In genomic region chr4:149166365-149166764, GRCh38 we compare ENCODE assay signal across 12 cellular contexts.
A peak's percentile ranks its signal among the peaks of the same experiment; 100 is the strongest.
DNase-seq lines count a peak whose midpoint lies in the region; ATAC-seq and TF ChIP-seq lines count a peak whose summit lies in the region.
"Had no signal": no experiment of that assay in that cellular context is flagged by ENCODE, and none has a peak within 500 bp of the region (broad histone marks: within the 10 kb centered on the region; RNA-seq: fewer than 3 reads in every experiment).

No MANE protein-coding gene starts in this region.

- H4K5ac ChIP-seq in IMR-90 (ENCODE audit: low read depth, low read length), result peak overlapping the region; percentile 90

- H3K4me2 ChIP-seq in IMR-90 (ENCODE audit: low read depth, low read length), result peak overlapping the region; percentile 15; the same call in 1 of the 2 replicates
- H3K4me2 ChIP-seq: BLaER1 treated with 17β-estradiol and CSF1 and Interleukin-3, amounts not matched to agents 10 nM and 100 nM had no signal

- ATAC-seq in IMR-90 (ENCODE audit: low read depth), result no peak
- no peak for ATAC-seq in HG03354 (IDR thresholded peaks at IDR 0.05; ENCODE audit: poor library complexity, severe bottlenecking, unreplicated experiment)
- no peak for ATAC-seq in HG03159 (IDR thresholded peaks at IDR 0.05; ENCODE audit: unreplicated experiment)

- POLR2A ChIA-PET in IMR-90 (lab: Charles Lee; ENCODE audit: unreplicated experiment), result interaction anchor here (0.5 kb wide), 1 partner anchor 148 kb away, joined by 3 read pairs; no protein-coding TSS in a partner anchor

- peak overlapping the region; percentile 64; the same call in 1 of the 2 replicates for H3K4ac ChIP-seq in IMR-90 (ENCODE audit: low read depth, low read length)

- H3K27me3 Mint-ChIP-seq in progenitor cell of endocrine pancreas, result no peaks in the 10 kb centered on the region
- H3K27me3 Mint-ChIP-seq: CD4-positive, CD25-positive, alpha-beta regulatory T cell; IgD-negative memory B cell had no signal

- H3K4me3 ChIP-seq in IMR-90 (ENCODE audit: insufficient read depth, low read depth, low read length), result no peak overlapping the region
- no peak overlapping the region for H3K4me3 ChIP-seq in iPS-20b (ENCODE audit: low read length)
- H3K4me3 ChIP-seq: BLaER1 treated with 17β-estradiol and CSF1 and Interleukin-3, amounts not matched to agents 10 nM and 100 nM; HAP-1 had no signal

- H3K4me3 Mint-ChIP-seq in progenitor cell of endocrine pancreas (ENCODE audit: low read depth), result no peak overlapping the region
- H3K4me3 Mint-ChIP-seq: CD4-positive, CD25-positive, alpha-beta regulatory T cell; IgD-negative memory B cell had no signal

- peaks cover 12% of the 10 kb centered on the region for H3K4me1 ChIP-seq in IMR-90 (ENCODE audit: control insufficient read depth, insufficient read depth, low read length)
- H3K4me1 ChIP-seq in iPS-20b (ENCODE audit: insufficient read depth, low read length), result peaks cover 27% of the 10 kb centered on the region
- H3K4me1 ChIP-seq: BLaER1 treated with 17β-estradiol and CSF1 and Interleukin-3, amounts not matched to agents 10 nM and 100 nM; HAP-1 had no signal

- H3K14ac ChIP-seq in IMR-90 (replicated peaks; ENCODE audit: low read depth, low read length), result peak overlapping the region; percentile 16; the same call in 1 of the 2 replicates

- H2BK20ac ChIP-seq in IMR-90 (ENCODE audit: low read depth, low read length), result peak overlapping the region; percentile 89

- H3K9me3 ChIP-seq in IMR-90 (ENCODE audit: control insufficient read depth, insufficient read depth, low read length) (no peaks in the 10 kb centered on the region), iPS-20b (ENCODE audit: insufficient read depth, low read depth, low read length) (no peaks in the 10 kb centered on the region)
- H3K9me3 ChIP-seq: BLaER1 treated with 17β-estradiol and CSF1 and Interleukin-3, amounts not matched to agents 10 nM and 100 nM; HAP-1 had no signal

- peak overlapping the region; percentile 46; the same call in 1 of the 2 replicates for H4K91ac ChIP-seq in IMR-90 (ENCODE audit: insufficient read depth, low read depth, low read length)

- H3K36me3 Mint-ChIP-seq in progenitor cell of endocrine pancreas (ENCODE audit: insufficient read depth), result no peaks in the 10 kb centered on the region
- H3K36me3 Mint-ChIP-seq: CD4-positive, CD25-positive, alpha-beta regulatory T cell; IgD-negative memory B cell had no signal

- H3K27me3 ChIP-seq in IMR-90 (ENCODE audit: control insufficient read depth, insufficient read depth, low read length), result no peaks in the 10 kb centered on the region
- H3K27me3 ChIP-seq in iPS-20b (ENCODE audit: insufficient read depth, low read length), result no peaks in the 10 kb centered on the region
- H3K27me3 ChIP-seq: BLaER1 treated with 17β-estradiol and CSF1 and Interleukin-3, amounts not matched to agents 10 nM and 100 nM had no signal

- H3K56ac ChIP-seq in IMR-90 (ENCODE audit: extremely low read depth, insufficient read depth, low read length), result no peak overlapping the region

- no peak overlapping the region for H2AFZ ChIP-seq in IMR-90 (replicated peaks; ENCODE audit: low read length, poor library complexity)

- peak overlapping the region; percentile 63; the same call in 1 of the 2 replicates for H3K23ac ChIP-seq in IMR-90 (ENCODE audit: low read depth, low read length)

- intact Hi-C loops in IMR-90 (cut with micrococcal nuclease), result no loop called here

- H3K4me1 Mint-ChIP-seq in progenitor cell of endocrine pancreas (ENCODE audit: low read depth), result no peaks in the 10 kb centered on the region
- H3K4me1 Mint-ChIP-seq: CD4-positive, CD25-positive, alpha-beta regulatory T cell; IgD-negative memory B cell had no signal

- DNase-seq in EH (ENCODE audit: low read depth) (peak; percentile 65), IMR-90 (no peak), progenitor cell of endocrine pancreas (ENCODE audit: low spot score, unreplicated experiment) (no peak), DMS153 (lab: John Stamatoyannopoulos, UW) (no peak)
- DNase-seq: 8988T; CD4-positive, CD25-positive, alpha-beta regulatory T cell had no signal

- peaks cover 3% of the 10 kb centered on the region; the same call in 1 of the 2 replicates for H3K9me1 ChIP-seq in IMR-90 (ENCODE audit: insufficient read depth, low read length)

- peak overlapping the region; percentile 33 for H3K27ac Mint-ChIP-seq in progenitor cell of endocrine pancreas
- H3K27ac Mint-ChIP-seq: CD4-positive, CD25-positive, alpha-beta regulatory T cell; IgD-negative memory B cell had no signal

- TF ChIP-seq RAD21 in IMR-90 (IDR thresholded peaks at IDR 0.05; ENCODE audit: low read length), result no peak

- dilution Hi-C loops in IMR-90 (cut with HindIII; ENCODE audit: low sequenced_read_pairs, unreplicated experiment), result no loop called here

- no peak overlapping the region for H3K9ac ChIP-seq in IMR-90 (ENCODE audit: low read depth, low read length)
- H3K9ac ChIP-seq in iPS-20b (ENCODE audit: low read depth, low read length), result no peak overlapping the region
- H3K9ac ChIP-seq: BLaER1 treated with 17β-estradiol and CSF1 and Interleukin-3, amounts not matched to agents 10 nM and 100 nM had no signal

- H3K9me3 Mint-ChIP-seq in progenitor cell of endocrine pancreas (ENCODE audit: low read depth), result no peaks in the 10 kb centered on the region
- H3K9me3 Mint-ChIP-seq: IgD-negative memory B cell had no signal

- in situ Hi-C loops in IMR-90 (cut with MboI; ENCODE audit: low sequenced_read_pairs), result no loop called here

- WGBS in IMR-90 (ENCODE audit: extremely low coverage in 2 of 2, insufficient read length in 1 of 2), 2 experiments, result no CpG with 5 or more reads among the region's 1 CpG

- H3K36me3 ChIP-seq in IMR-90 (ENCODE audit: control insufficient read depth, insufficient read depth, low read length) (no peaks in the 10 kb centered on the region), iPS-20b (ENCODE audit: insufficient read depth, low read depth, low read length) (no peaks in the 10 kb centered on the region)
- H3K36me3 ChIP-seq: BLaER1 treated with 17β-estradiol and CSF1 and Interleukin-3, amounts not matched to agents 10 nM and 100 nM; HAP-1 had no signal

- H3K27ac ChIP-seq in IMR-90 (ENCODE audit: insufficient read depth, low read length), result peak overlapping the region; percentile 37; the same call in 1 of the 2 replicates
- H3K27ac ChIP-seq in iPS-20b (ENCODE audit: low read length), result peak overlapping the region; percentile 14
- H3K27ac ChIP-seq: BLaER1 treated with 17β-estradiol and CSF1 and Interleukin-3, amounts not matched to agents 10 nM and 100 nM had no signal

- H3K18ac ChIP-seq in IMR-90 (ENCODE audit: low read depth, low read length), result peak overlapping the region; percentile 97

- peak overlapping the region; percentile 74 for H2BK120ac ChIP-seq in IMR-90 (ENCODE audit: low read depth, low read length)

- H4K20me1 ChIP-seq in IMR-90 (ENCODE audit: insufficient read depth, low read length), result no peaks in the 10 kb centered on the region
- H4K20me1 ChIP-seq: BLaER1 treated with 17β-estradiol and CSF1 and Interleukin-3, amounts not matched to agents 10 nM and 100 nM had no signal

- peak overlapping the region; percentile 71; the same call in 2 of the 3 replicates for H2BK15ac ChIP-seq in IMR-90 (ENCODE audit: low read depth, low read length)

- no peak for TF ChIP-seq POLR2A in IMR-90 (IDR thresholded peaks at IDR 0.05; ENCODE audit: low read depth, low read length)

- CTCF ChIA-PET in IMR-90 (lab: Yijun Ruan, JAX), result no interaction called here

- H4K8ac ChIP-seq in IMR-90 (ENCODE audit: low read depth in 2 of 2, low read length in 2 of 2), result peak overlapping the region; percentile 65 to 81

- BruUV-seq in IMR-90 (replicated peaks; lab: Mats Ljungman, UMichigan), result no TSS peak

- no peaks in the 10 kb centered on the region for H3K79me1 ChIP-seq in IMR-90 (ENCODE audit: low read depth in 1 of 2, low read length in 2 of 2)

- no peak overlapping the region for H2AK9ac ChIP-seq in IMR-90 (replicated peaks; ENCODE audit: low read depth, low read length, poor library complexity)

- H2AK5ac ChIP-seq in IMR-90 (ENCODE audit: low read depth, low read length), result no peak overlapping the region

- peak overlapping the region; percentile 100 for H2BK5ac ChIP-seq in IMR-90 (ENCODE audit: low read depth, low read length, poor library complexity, severe bottlenecking)

- no peak for TF ChIP-seq CTCF in IMR-90 (conservative IDR thresholded peaks at IDR 0.05; ENCODE audit: low read depth, low read length)
- no peak for TF ChIP-seq CTCF in progenitor cell of endocrine pancreas (IDR thresholded peaks at IDR 0.05; ENCODE audit: unreplicated experiment)

TF ChIP-seq in IMR-90, 13 proteins besides CTCF, POLR2A, EP300 and RAD21:
- TF ChIP-seq SMC3 (IDR thresholded peaks at IDR 0.05; ENCODE audit: low read depth, low read length) (no peak), BHLHE40 (IDR thresholded peaks at IDR 0.05; ENCODE audit: low read depth, low read length) (no peak), RCOR1 (IDR thresholded peaks at IDR 0.05; ENCODE audit: insufficient replicate concordance, low read length) (no peak), ELK1 (IDR thresholded peaks at IDR 0.05; ENCODE audit: borderline replicate concordance, low read depth, low read length) (no peak)
